In the genomic region with DNA sequence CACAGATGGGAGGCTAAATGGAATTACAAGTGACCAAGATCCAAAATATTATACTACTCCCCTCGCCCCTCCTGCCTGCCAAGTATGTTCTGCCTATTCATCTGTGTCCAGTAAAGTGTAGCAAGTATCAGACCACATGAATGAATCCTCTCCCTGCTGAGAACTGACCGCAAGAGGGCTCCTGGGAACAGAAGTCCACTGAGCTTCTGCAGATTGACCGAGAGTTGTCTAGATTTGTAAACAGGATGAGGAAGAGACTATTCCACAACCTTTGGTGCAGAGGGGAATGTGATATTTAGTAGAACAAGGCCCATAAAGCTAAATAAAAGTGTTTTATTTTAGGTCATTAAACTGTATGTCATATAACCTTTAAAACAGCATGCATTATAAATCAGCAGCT, we compare ENCODE assay signal across 9 cellular contexts.
DNase-seq lines count a peak whose midpoint lies in the region; ATAC-seq, FAIRE-seq and TF ChIP-seq lines count a peak whose summit lies in the region.
"Had no signal": no experiment of that assay in that cellular context is flagged by ENCODE, and none has a peak within 500 bp of the region (broad histone marks: within the 10 kb centered on the region; RNA-seq: fewer than 3 reads in every experiment).

No MANE protein-coding gene starts in this region.

- H3K4me3 ChIP-seq in BJ (ENCODE audit: low read depth, low read length) (no peak overlapping the region), MG63 (no peak overlapping the region), mucosa of descending colon (no peak overlapping the region)
- H3K4me3 ChIP-seq: ascending aorta had no signal

- FAIRE-seq in colon (lab: Jason Lieb, UNC) = peak; percentile 53

- no peak for DNase-seq in BJ (ENCODE audit: low read depth)
- DNase-seq in MG63 = peak; percentile 2
- peak in 2 of 3 donors; percentile 61 to 87 for DNase-seq in mucosa of descending colon
- no peak for DNase-seq in NK-92 treated with Interleukin-12 subunit alpha and Interleukin-12 subunit beta, amount 100 ng/mL, for 24 hours (lab: John Stamatoyannopoulos, UW)
- DNase-seq in NCI-H1694 treated with DMSO at 0.1 percent for 48 hours (lab: John Stamatoyannopoulos, UW) = no peak

- no peaks in the 10 kb centered on the region for H3K9me3 ChIP-seq in MG63
- H3K9me3 ChIP-seq in mucosa of descending colon = no peaks in the 10 kb centered on the region
- H3K9me3 ChIP-seq: ascending aorta had no signal

- no peaks in the 10 kb centered on the region for H3K27me3 ChIP-seq in BJ (ENCODE audit: control insufficient read depth, insufficient read depth, low read length)
- H3K27me3 ChIP-seq in MG63 = no peaks in the 10 kb centered on the region
- H3K27me3 ChIP-seq: ascending aorta had no signal

- 0 out of 2 replicates have a peak, but pooled peaks have one; percentile 14 for TF ChIP-seq CTCF in BJ (IDR thresholded peaks at IDR 0.05; ENCODE audit: insufficient read depth, low read depth, low read length)
- peak; percentile 46 for TF ChIP-seq CTCF in mucosa of descending colon (IDR thresholded peaks at IDR 0.05)

- H3K36me3 ChIP-seq in BJ (ENCODE audit: control insufficient read depth, insufficient read depth, low read length) (no peaks in the 10 kb centered on the region), MG63 (no peaks in the 10 kb centered on the region), mucosa of descending colon (ENCODE audit: low read depth) (no peaks in the 10 kb centered on the region)
- H3K36me3 ChIP-seq: ascending aorta had no signal

- TF ChIP-seq POLR2A in GM18505 (IDR thresholded peaks at IDR 0.05; ENCODE audit: borderline replicate concordance, extremely low read depth, insufficient read depth, insufficient read length) = no peak

- POLR2A ChIA-PET in BJ (lab: Charles Lee) = no interaction called here

- ATAC-seq in mucosa of descending colon (peak; percentile 97), GM18505 (IDR thresholded peaks at IDR 0.05; ENCODE audit: unreplicated experiment) (no peak)
- ATAC-seq in activated CD4-positive, CD25-positive, alpha-beta regulatory T cell treated with anti-CD3 and anti-CD28 coated beads, Interleukin-2, amount 50 U/mL, for 24 hours = no peak

- peaks cover 14% of the 10 kb centered on the region for H3K4me1 ChIP-seq in mucosa of descending colon (ENCODE audit: low read depth)
- H3K4me1 ChIP-seq: ascending aorta had no signal

- CTCF ChIA-PET in BJ (lab: Yijun Ruan, JAX) = no interaction called here

- intact Hi-C loops in mucosa of descending colon (cut with DNase I, micrococcal nuclease) = loop anchor here in 1 of 2 donors (5.0 kb wide), 1 partner anchor 185 kb away; no protein-coding TSS in a partner anchor

Comparison
In these comparisons a context has a peak if more than half of its experiments do, and no peak if none do; other contexts are left out.
1. DNase-seq: peak in MG63 (single experiment) and mucosa of descending colon (2 of 3); none in BJ (single experiment), NK-92 treated with Interleukin-12 subunit alpha and Interleukin-12 subunit beta, amount 100 ng/mL, for 24 hours (single experiment) and NCI-H1694 treated with DMSO at 0.1 percent for 48 hours (single experiment).